ENCODE assay signal across 1 cellular context in the genomic region with DNA sequence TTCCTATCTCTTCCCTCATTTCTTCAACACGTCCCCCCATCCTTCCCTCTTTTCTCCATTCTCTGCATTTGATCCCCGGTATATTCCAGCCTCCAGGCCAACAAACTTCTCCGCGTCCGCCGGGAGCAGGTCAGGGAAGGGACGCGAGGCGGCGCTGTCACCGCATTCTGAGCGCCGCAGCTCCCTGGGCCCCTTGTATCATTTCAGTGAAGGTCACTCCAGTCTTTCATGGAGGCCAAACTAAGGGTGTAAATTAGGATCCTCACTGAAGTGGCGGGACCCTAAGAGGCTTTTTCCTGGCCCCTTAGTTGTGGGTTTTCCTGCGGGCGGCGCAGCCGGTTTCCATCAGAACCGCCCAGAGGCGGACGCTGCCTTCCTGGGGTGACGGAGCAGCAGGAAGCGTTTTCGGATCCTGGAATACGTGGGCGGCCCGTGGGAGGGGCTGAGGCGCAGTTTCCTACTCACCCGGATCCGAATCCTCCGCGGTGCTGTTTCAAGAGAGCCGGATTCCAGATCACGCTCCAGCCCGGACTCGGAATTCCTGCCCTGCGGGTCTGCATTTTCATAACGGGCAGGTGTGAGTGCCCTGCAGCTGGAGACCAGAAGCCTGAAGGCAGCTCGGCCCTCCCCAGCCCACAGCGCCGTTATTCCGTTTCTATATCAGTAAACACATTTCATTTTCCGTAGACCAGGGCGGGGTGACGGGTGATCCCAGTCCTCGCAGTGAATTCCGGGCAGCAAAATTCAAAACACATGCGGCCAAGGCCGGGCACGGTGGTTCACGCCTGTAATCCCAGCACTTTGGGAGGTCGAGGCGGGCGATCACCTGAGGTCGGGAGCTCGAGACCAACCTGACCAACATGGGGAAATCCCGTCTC.
TF ChIP-seq lines count a peak whose summit lies in the region.

No MANE protein-coding gene starts in this region.

TF ChIP-seq in GM12878, 131 proteins besides CTCF, POLR2A, EP300 and RAD21 (continued from another document):
- TF ChIP-seq PRDM15 (CRISPR knock-in tag; IDR thresholded peaks at IDR 0.05) = no peak
- TF ChIP-seq IKZF2 (IDR thresholded peaks at IDR 0.05) = peak; percentile 87 to 92
- no peak for TF ChIP-seq SMAD5 (IDR thresholded peaks at IDR 0.05; ENCODE audit: low read depth)
- TF ChIP-seq TCF12 (IDR thresholded peaks at IDR 0.05; ENCODE audit: low read depth, low read length) = no peak
- peak; percentile 41; the same call in 1 of the 2 replicates for TF ChIP-seq ZNF384 (IDR thresholded peaks at IDR 0.05; ENCODE audit: borderline replicate concordance, low read depth, low read length)
- 0 out of 2 replicates have a peak, but pooled peaks have one; percentile 19 for TF ChIP-seq CREB1 (IDR thresholded peaks at IDR 0.05; ENCODE audit: low read depth)
- no peak for TF ChIP-seq BACH1 (IDR thresholded peaks at IDR 0.05; ENCODE audit: borderline replicate concordance)
- TF ChIP-seq JUNB (IDR thresholded peaks at IDR 0.05) = no peak
- TF ChIP-seq, protein P1, sequence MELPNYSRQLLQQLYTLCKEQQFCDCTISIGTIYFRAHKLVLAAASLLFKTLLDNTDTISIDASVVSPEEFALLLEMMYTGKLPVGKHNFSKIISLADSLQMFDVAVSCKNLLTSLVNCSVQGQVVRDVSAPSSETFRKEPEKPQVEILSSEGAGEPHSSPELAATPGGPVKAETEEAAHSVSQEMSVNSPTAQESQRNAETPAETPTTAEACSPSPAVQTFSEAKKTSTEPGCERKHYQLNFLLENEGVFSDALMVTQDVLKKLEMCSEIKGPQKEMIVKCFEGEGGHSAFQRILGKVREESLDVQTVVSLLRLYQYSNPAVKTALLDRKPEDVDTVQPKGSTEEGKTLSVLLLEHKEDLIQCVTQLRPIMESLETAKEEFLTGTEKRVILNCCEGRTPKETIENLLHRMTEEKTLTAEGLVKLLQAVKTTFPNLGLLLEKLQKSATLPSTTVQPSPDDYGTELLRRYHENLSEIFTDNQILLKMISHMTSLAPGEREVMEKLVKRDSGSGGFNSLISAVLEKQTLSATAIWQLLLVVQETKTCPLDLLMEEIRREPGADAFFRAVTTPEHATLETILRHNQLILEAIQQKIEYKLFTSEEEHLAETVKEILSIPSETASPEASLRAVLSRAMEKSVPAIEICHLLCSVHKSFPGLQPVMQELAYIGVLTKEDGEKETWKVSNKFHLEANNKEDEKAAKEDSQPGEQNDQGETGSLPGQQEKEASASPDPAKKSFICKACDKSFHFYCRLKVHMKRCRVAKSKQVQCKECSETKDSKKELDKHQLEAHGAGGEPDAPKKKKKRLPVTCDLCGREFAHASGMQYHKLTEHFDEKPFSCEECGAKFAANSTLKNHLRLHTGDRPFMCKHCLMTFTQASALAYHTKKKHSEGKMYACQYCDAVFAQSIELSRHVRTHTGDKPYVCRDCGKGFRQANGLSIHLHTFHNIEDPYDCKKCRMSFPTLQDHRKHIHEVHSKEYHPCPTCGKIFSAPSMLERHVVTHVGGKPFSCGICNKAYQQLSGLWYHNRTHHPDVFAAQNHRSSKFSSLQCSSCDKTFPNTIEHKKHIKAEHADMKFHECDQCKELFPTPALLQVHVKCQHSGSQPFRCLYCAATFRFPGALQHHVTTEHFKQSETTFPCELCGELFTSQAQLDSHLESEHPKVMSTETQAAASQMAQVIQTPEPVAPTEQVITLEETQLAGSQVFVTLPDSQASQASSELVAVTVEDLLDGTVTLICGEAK (IDR thresholded peaks at IDR 0.05; ENCODE audit: borderline replicate concordance) = no peak
- peak; percentile 86; the same call in 1 of the 2 replicates for TF ChIP-seq ESRRA (IDR thresholded peaks at IDR 0.05; ENCODE audit: low read length)
- TF ChIP-seq HCFC1 (IDR thresholded peaks at IDR 0.05; ENCODE audit: low read length) = no peak
